ENCODE assay signal across 24 cellular contexts in the genomic region with DNA sequence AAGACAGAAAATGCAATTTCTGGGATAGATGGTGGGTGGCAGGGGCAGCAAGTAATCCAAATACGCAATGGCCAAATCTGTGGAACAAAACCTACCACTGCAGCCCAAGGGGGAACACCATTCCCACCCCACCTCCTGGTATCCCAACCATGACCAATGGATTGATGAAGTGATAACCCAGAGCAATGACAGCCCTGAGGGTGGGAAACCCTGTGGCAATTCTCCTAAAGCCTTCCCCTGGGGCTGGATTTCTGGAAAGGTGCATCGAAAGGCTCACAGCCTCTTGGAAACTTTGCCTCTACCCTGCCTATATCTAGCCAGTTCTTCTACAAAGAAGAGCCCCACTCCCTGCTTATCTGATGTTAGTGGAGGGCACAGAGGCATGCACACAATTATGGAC. TPM values are rescaled to one million over a fixed set of nuclear protein-coding genes. Genes with fewer than 3 reads are reported as not detected.
"Had no signal": no experiment of that assay in that cellular context is flagged by ENCODE, and none has a peak within 500 bp of the region (broad histone marks: within the 10 kb centered on the region; RNA-seq: fewer than 3 reads in every experiment).

No MANE protein-coding gene starts in this region.

- H3K9ac ChIP-seq: neural progenitor cell had no signal

- H3K36me3 ChIP-seq: adrenal gland, ascending aorta, brain microvascular endothelial cell, left lung, neural progenitor cell, right lobe of liver, transverse colon had no signal

- H3K36me3 Mint-ChIP-seq: neural progenitor cell had no signal

- H3K4me1 Mint-ChIP-seq: activated T-helper 17 cell treated with anti-CD3 and anti-CD28 coated beads, Interleukin-2, amount 50 U/mL, for 72 hours; neural progenitor cell had no signal

- H2AFZ ChIP-seq: neural progenitor cell had no signal

- H3K4me3 Mint-ChIP-seq: activated naive CD8-positive, alpha-beta T cell; activated T-cell treated with anti-CD3 and anti-CD28 coated beads, Interleukin-2, amount 50 U/mL, for 24 hours; activated T-helper 17 cell treated with anti-CD3 and anti-CD28 coated beads, Interleukin-2, amount 50 U/mL, for 72 hours; naive thymus-derived CD4-positive, alpha-beta T cell; neural progenitor cell; T-helper 1 cell treated with Interleukin-12 subunit alpha and Interleukin-12 subunit beta and Interleukin-4 antibody, amounts not matched to agents 30 μg/mL and 1 μg/mL, for 36 hours had no signal

- H3K9me3 ChIP-seq: adrenal gland, ascending aorta, left lung, right lobe of liver, transverse colon had no signal

- H3K9me3 Mint-ChIP-seq: activated T-cell treated with anti-CD3 and anti-CD28 coated beads, Interleukin-2, amount 50 U/mL, for 24 hours; activated T-helper 17 cell treated with anti-CD3 and anti-CD28 coated beads, Interleukin-2, amount 50 U/mL, for 72 hours; naive thymus-derived CD4-positive, alpha-beta T cell; neural progenitor cell; stimulated activated naive B cell treated with anti-CD40 and anti-IgM and Interleukin-4, amounts not matched to agents 10 μg/mL and 1 μg/mL and 100 μg/mL, for 72 hours; T-helper 1 cell treated with Interleukin-12 subunit alpha and Interleukin-12 subunit beta and Interleukin-4 antibody, amounts not matched to agents 30 μg/mL and 1 μg/mL, for 36 hours had no signal

- H3K27me3 Mint-ChIP-seq: activated naive CD8-positive, alpha-beta T cell; activated T-cell treated with anti-CD3 and anti-CD28 coated beads, Interleukin-2, amount 50 U/mL, for 24 hours; activated T-helper 17 cell treated with anti-CD3 and anti-CD28 coated beads, Interleukin-2, amount 50 U/mL, for 72 hours; naive thymus-derived CD4-positive, alpha-beta T cell; stimulated activated naive B cell treated with anti-CD40 and anti-IgM and Interleukin-4, amounts not matched to agents 10 μg/mL and 1 μg/mL and 100 μg/mL, for 72 hours had no signal

- ATAC-seq: activated T-helper 17 cell treated with anti-CD3 and anti-CD28 coated beads, Interleukin-2, amount 50 U/mL, for 72 hours; esophagus mucosa; left lung; right lobe of liver; stimulated activated naive B cell treated with anti-CD40 and anti-IgM and Interleukin-4, amounts not matched to agents 10 μg/mL and 1 μg/mL and 100 μg/mL, for 72 hours had no signal

- H3K27ac ChIP-seq: adrenal gland, ascending aorta, brain microvascular endothelial cell, left lung, neural progenitor cell, right lobe of liver, skin epidermis, transverse colon had no signal

- DNase-seq: activated CD4-positive, alpha-beta T cell treated with anti-CD3 and anti-CD28 coated beads for 1 hour; activated naive CD4-positive, alpha-beta T cell; activated T-cell treated with anti-CD3 and anti-CD28 coated beads, Interleukin-2, amount 50 U/mL, for 24 hours; adrenal gland; brain microvascular endothelial cell; caudate nucleus; effector memory CD4-positive, alpha-beta T cell; foreskin melanocyte; left lung; naive thymus-derived CD4-positive, alpha-beta T cell; posterior cingulate gyrus; right lobe of liver; stimulated activated CD4-positive, alpha-beta T cell treated with anti-CD3 and anti-CD28 coated beads, Interleukin-2, amount 100 ng/mL, for 24 hours; stimulated activated naive B cell treated with anti-CD40 and anti-IgM and Interleukin-4, amounts not matched to agents 10 μg/mL and 1 μg/mL and 100 μg/mL, for 72 hours; T1000; transverse colon had no signal

- H3K4me1 ChIP-seq: ascending aorta, neural progenitor cell, right lobe of liver had no signal

- H3K27me3 ChIP-seq: adrenal gland, ascending aorta, brain microvascular endothelial cell, left lung, neural progenitor cell, right lobe of liver, transverse colon had no signal

- H3K27ac Mint-ChIP-seq: activated naive CD8-positive, alpha-beta T cell; activated T-cell treated with anti-CD3 and anti-CD28 coated beads, Interleukin-2, amount 50 U/mL, for 24 hours; activated T-helper 17 cell treated with anti-CD3 and anti-CD28 coated beads, Interleukin-2, amount 50 U/mL, for 72 hours; naive thymus-derived CD4-positive, alpha-beta T cell; neural progenitor cell; T-helper 1 cell treated with Interleukin-12 subunit alpha and Interleukin-12 subunit beta and Interleukin-4 antibody, amounts not matched to agents 30 μg/mL and 1 μg/mL, for 36 hours had no signal

- H3K4me2 ChIP-seq: neural progenitor cell had no signal

- H3K4me3 ChIP-seq: adrenal gland, ascending aorta, left lung, lung, neural progenitor cell, right lobe of liver, skin epidermis, transverse colon had no signal

RNA-seq across cellular contexts. Expression of a gene that starts 59.9 kb away (rescaled TPM):
- total RNA-seq: ascending aorta had no signal
